Comparison of ENCODE assay signal across 26 cellular contexts in the genomic region with DNA sequence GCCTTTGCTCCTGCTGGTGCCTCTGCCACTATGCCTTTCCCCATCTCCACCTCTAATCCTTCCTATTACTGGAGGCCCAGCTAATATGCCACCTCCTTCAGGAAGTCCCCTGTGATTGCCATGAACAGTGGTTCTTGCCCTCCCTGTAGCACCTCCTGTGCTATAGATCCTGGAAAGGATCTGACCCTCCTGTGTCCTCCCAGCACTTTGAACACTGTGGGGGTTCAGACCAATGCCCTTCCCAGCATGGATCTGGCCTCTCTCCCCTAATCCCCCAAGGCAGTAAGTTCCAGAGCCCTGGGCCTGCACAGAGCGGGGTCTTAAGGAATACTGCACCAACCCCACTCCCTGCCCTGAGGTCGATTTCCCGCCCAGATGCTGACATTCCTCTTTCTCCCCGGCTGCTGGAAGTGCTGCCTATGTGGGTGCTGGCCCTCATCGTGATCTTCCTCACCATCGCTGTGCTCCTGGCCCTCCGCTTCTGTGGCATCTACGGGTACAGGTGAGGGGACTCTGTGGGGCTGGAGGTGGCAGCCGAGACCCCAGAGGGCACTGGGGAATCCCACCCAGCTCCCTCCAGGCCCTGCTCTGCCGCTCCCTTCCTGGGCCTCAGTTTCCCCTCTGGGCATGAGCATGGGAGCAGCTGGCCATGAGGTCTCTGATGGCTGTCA. TPM values are rescaled to one million over a fixed set of nuclear protein-coding genes. Genes with fewer than 3 reads are reported as not detected.
A peak's percentile ranks its signal among the peaks of the same experiment; 100 is the strongest.
DNase-seq lines count a peak whose midpoint lies in the region; ATAC-seq and TF ChIP-seq lines count a peak whose summit lies in the region.
"Had no signal": no experiment of that assay in that cellular context is flagged by ENCODE, and none has a peak within 500 bp of the region (broad histone marks: within the 10 kb centered on the region; RNA-seq: fewer than 3 reads in every experiment).

No MANE protein-coding gene starts in this region.

- no CpG with 5 or more reads among the region's 10 CpGs for WGBS in H9 (ENCODE audit: extremely low coverage, insufficient read length, low lambda C conversion rate)

- H3K27ac ChIP-seq in H9 (ENCODE audit: insufficient read length, low read depth, low read length), result no peak overlapping the region
- peak overlapping the region; percentile 96 for H3K27ac ChIP-seq in neutrophil

- no peak overlapping the region for H3K14ac ChIP-seq in H9 (ENCODE audit: insufficient read depth, low read length)

- no peak overlapping the region for H2BK15ac ChIP-seq in H9 (ENCODE audit: low read depth, low read length)

- H4K8ac ChIP-seq in H9 (replicated peaks; ENCODE audit: insufficient read length, low read depth, low read length), result no peak overlapping the region

- no peak overlapping the region for H3K18ac ChIP-seq in H9 (ENCODE audit: insufficient read length, low read depth, low read length)

- no peak overlapping the region for H2BK20ac ChIP-seq in H9 (ENCODE audit: low read depth, low read length, poor library complexity, severe bottlenecking)

- H3K56ac ChIP-seq in H9 (ENCODE audit: insufficient read length, low read depth, low read length), result no peak overlapping the region

- ATAC-seq in activated naive CD4-positive, alpha-beta T cell treated with anti-CD3 and anti-CD28 coated beads, Interleukin-2, amount 50 U/mL, for 72 hours, result no peak
- ATAC-seq in HG03097 (IDR thresholded peaks at IDR 0.05; ENCODE audit: low FRiP score, unreplicated experiment) (no peak), HG03196 (IDR thresholded peaks at IDR 0.05; ENCODE audit: unreplicated experiment) (no peak), HG03460 (IDR thresholded peaks at IDR 0.05; ENCODE audit: unreplicated experiment) (no peak)
- ATAC-seq: GM12878, GM23338, PC-3 had no signal

- H2AFZ ChIP-seq in H9 (ENCODE audit: low read length), result no peak overlapping the region
- H2AFZ ChIP-seq: GM23338 had no signal

- H3K23me2 ChIP-seq in H9 (ENCODE audit: insufficient read length, low read depth, low read length, poor library complexity, severe bottlenecking), result no peaks in the 10 kb centered on the region

- H3K4me3 Mint-ChIP-seq in activated naive CD4-positive, alpha-beta T cell treated with anti-CD3 and anti-CD28 coated beads, Interleukin-2, amount 10 ng/mL, durations not matched to agents 7 days and 5 days, result no peak overlapping the region
- H3K4me3 Mint-ChIP-seq in H9, result no peak overlapping the region
- H3K4me3 Mint-ChIP-seq: CD4-positive, alpha-beta memory T cell; GM23338 had no signal

- peaks cover 93% of the 10 kb centered on the region for H3K36me3 ChIP-seq in neutrophil

- peak overlapping the region in 1 of 2 experiments; percentile 64 for H3K4me3 ChIP-seq in neutrophil (ENCODE audit: low read depth in 1 of 2, low read length in 1 of 2)
- H3K4me3 ChIP-seq: GM12878, GM23338 had no signal

- no peak overlapping the region for H2BK120ac ChIP-seq in H9 (ENCODE audit: low read depth, low read length, poor library complexity, severe bottlenecking)

- H2BK12ac ChIP-seq in H9 (ENCODE audit: insufficient read length, low read depth, low read length), result no peak overlapping the region

- no peak overlapping the region for H2BK5ac ChIP-seq in H9 (ENCODE audit: insufficient read length, low read length)

- H3K4me2 ChIP-seq in H9 (ENCODE audit: insufficient read depth, insufficient read length, low read length), result no peak overlapping the region
- H3K4me2 ChIP-seq: GM23338, SK-N-SH had no signal

- H3T11ph ChIP-seq in H9 (ENCODE audit: low read length), result no peak overlapping the region

- no peaks in the 10 kb centered on the region for H3K79me2 ChIP-seq in H9 (ENCODE audit: insufficient read depth, low read length)

- no peak for TF ChIP-seq CTCF in H9 (conservative IDR thresholded peaks at IDR 0.05)
- no peak for TF ChIP-seq CTCF in neutrophil (IDR thresholded peaks at IDR 0.05)

- no peak overlapping the region for H2AK5ac ChIP-seq in H9 (ENCODE audit: insufficient read length, low read length)

- no peaks in the 10 kb centered on the region for H3K9me3 Mint-ChIP-seq in activated naive CD4-positive, alpha-beta T cell treated with anti-CD3 and anti-CD28 coated beads, Interleukin-2, amount 10 ng/mL, durations not matched to agents 7 days and 5 days
- no peaks in the 10 kb centered on the region for H3K9me3 Mint-ChIP-seq in activated naive CD4-positive, alpha-beta T cell treated with anti-CD3 and anti-CD28 coated beads, Interleukin-2, amount 50 U/mL, for 72 hours
- H3K9me3 Mint-ChIP-seq in H9, result no peaks in the 10 kb centered on the region
- H3K9me3 Mint-ChIP-seq: CD4-positive, alpha-beta memory T cell; GM23338 had no signal

- H3K27ac Mint-ChIP-seq in activated naive CD4-positive, alpha-beta T cell treated with anti-CD3 and anti-CD28 coated beads, Interleukin-2, amount 10 ng/mL, durations not matched to agents 7 days and 5 days, result no peak overlapping the region
- no peak overlapping the region for H3K27ac Mint-ChIP-seq in activated naive CD4-positive, alpha-beta T cell treated with anti-CD3 and anti-CD28 coated beads, Interleukin-2, amount 50 U/mL, for 72 hours
- H3K27ac Mint-ChIP-seq in H9, result peak overlapping the region in 1 of 3 experiments; percentile 52; a peak in 1 of 7 replicates
- H3K27ac Mint-ChIP-seq: GM23338 had no signal

- H3K4me1 ChIP-seq in H9 (ENCODE audit: insufficient read depth, low read length) (no peaks in the 10 kb centered on the region), neutrophil (ENCODE audit: control insufficient read depth in 1 of 2, insufficient read depth in 1 of 2, low read depth in 1 of 2, low read length in 1 of 2) (peaks cover 41 to 46% of the 10 kb centered on the region in 2 experiments)

- peaks cover 7% of the 10 kb centered on the region for H3K27me3 Mint-ChIP-seq in activated naive CD4-positive, alpha-beta T cell treated with anti-CD3 and anti-CD28 coated beads, Interleukin-2, amount 10 ng/mL, durations not matched to agents 7 days and 5 days
- H3K27me3 Mint-ChIP-seq in H9 (ENCODE audit: low read depth), result peaks cover 25% of the 10 kb centered on the region

- CTCF ChIA-PET in activated naive CD4-positive, alpha-beta T cell treated with anti-CD3 and anti-CD28 coated beads, Interleukin-2, amount 10 ng/mL, durations not matched to agents 7 days and 5 days (lab: Charles Lee), result no interaction called here

- H3K9me3 ChIP-seq in H9 (ENCODE audit: control insufficient read depth, low read depth, low read length), result no peaks in the 10 kb centered on the region
- no peaks in the 10 kb centered on the region for H3K9me3 ChIP-seq in neutrophil
- H3K9me3 ChIP-seq: SK-N-SH had no signal

- H3K79me1 ChIP-seq in H9 (ENCODE audit: insufficient read depth, low read depth, low read length, poor library complexity, severe bottlenecking), result no peaks in the 10 kb centered on the region

- no peak overlapping the region for H3K4ac ChIP-seq in H9 (ENCODE audit: low read depth, low read length)

- H3K23ac ChIP-seq in H9 (ENCODE audit: insufficient read length, low read depth, low read length), result no peak overlapping the region

- no peak overlapping the region for H4K5ac ChIP-seq in H9 (ENCODE audit: insufficient read length, low read depth, low read length)

- no peak overlapping the region for H3K9ac ChIP-seq in H9 (ENCODE audit: extremely low read depth, insufficient read length, low read length)
- H3K9ac ChIP-seq: SK-N-SH had no signal

- H3K36me3 Mint-ChIP-seq in activated naive CD4-positive, alpha-beta T cell treated with anti-CD3 and anti-CD28 coated beads, Interleukin-2, amount 10 ng/mL, durations not matched to agents 7 days and 5 days, result no peaks in the 10 kb centered on the region
- no peaks in the 10 kb centered on the region for H3K36me3 Mint-ChIP-seq in activated naive CD4-positive, alpha-beta T cell treated with anti-CD3 and anti-CD28 coated beads, Interleukin-2, amount 50 U/mL, for 72 hours
- no peaks in the 10 kb centered on the region for H3K36me3 Mint-ChIP-seq in H9 (ENCODE audit: insufficient read depth in 1 of 3, low read depth in 3 of 3)
- H3K36me3 Mint-ChIP-seq: CD4-positive, alpha-beta memory T cell had no signal

- peak; percentile 10 for DNase-seq in activated naive CD4-positive, alpha-beta T cell treated with anti-CD3 and anti-CD28 coated beads, Interleukin-2, amount 10 ng/mL, durations not matched to agents 7 days and 5 days
- no peak for DNase-seq in activated naive CD4-positive, alpha-beta T cell treated with anti-CD3 and anti-CD28 coated beads, Interleukin-2, amount 50 U/mL, for 72 hours (ENCODE audit: low spot score in 2 of 2)
- DNase-seq in H9, result peak; percentile 17
- DNase-seq: C1 segment of cervical spinal cord; CD4-positive, alpha-beta memory T cell; COR-L47; GDM1; HCEC 1CT; Karpas-422; MV-4-11; NCI-H1105; NCI-H146; NCI-H2029; NCI-H446; NCI-H524 treated with DMSO at 0.1 percent for 48 hours; NCI-H774; NK-92 treated with Interleukin-12 subunit alpha and Interleukin-12 subunit beta, amount 100 ng/mL, for 24 hours; PC-3; SK-N-SH had no signal

- no peaks in the 10 kb centered on the region for H3K4me1 Mint-ChIP-seq in activated naive CD4-positive, alpha-beta T cell treated with anti-CD3 and anti-CD28 coated beads, Interleukin-2, amount 10 ng/mL, durations not matched to agents 7 days and 5 days
- no peaks in the 10 kb centered on the region for H3K4me1 Mint-ChIP-seq in H9
- H3K4me1 Mint-ChIP-seq: CD4-positive, alpha-beta memory T cell had no signal

- H4K20me1 ChIP-seq in H9 (ENCODE audit: control insufficient read depth, insufficient read depth, insufficient read length), result no peaks in the 10 kb centered on the region

- no peaks in the 10 kb centered on the region for H3K27me3 ChIP-seq in H9 (ENCODE audit: insufficient read depth, low read length)
- H3K27me3 ChIP-seq in neutrophil, result no peaks in the 10 kb centered on the region

- no peak overlapping the region for H4K91ac ChIP-seq in H9 (ENCODE audit: insufficient read length, low read depth, low read length)

RNA-seq across cellular contexts. Expression of a gene that starts 21.6 kb away (rescaled TPM):
- total RNA-seq in activated naive CD4-positive, alpha-beta T cell treated with anti-CD3 and anti-CD28 coated beads, Interleukin-2, amount 50 U/mL, for 72 hours, result 1 to 10 TPM in 1 of 2 donors, under 1 TPM in 1; 0.87 to 1.4 TPM
- total RNA-seq in H9 (2021), result not detected in 2 replicates
- total RNA-seq: GM23338, HT-29, PC-3 had no signal

Comparison
In these comparisons a context has a peak if more than half of its experiments do, and no peak if none do; other contexts are left out.
1. DNase-seq: peak in activated naive CD4-positive, alpha-beta T cell treated with anti-CD3 and anti-CD28 coated beads, Interleukin-2, amount 10 ng/mL, durations not matched to agents 7 days and 5 days (single experiment) and H9 (single experiment); none in activated naive CD4-positive, alpha-beta T cell treated with anti-CD3 and anti-CD28 coated beads, Interleukin-2, amount 50 U/mL, for 72 hours (0 of 2).